21 cellular contexts compared by ENCODE assay signal in the genomic region with DNA sequence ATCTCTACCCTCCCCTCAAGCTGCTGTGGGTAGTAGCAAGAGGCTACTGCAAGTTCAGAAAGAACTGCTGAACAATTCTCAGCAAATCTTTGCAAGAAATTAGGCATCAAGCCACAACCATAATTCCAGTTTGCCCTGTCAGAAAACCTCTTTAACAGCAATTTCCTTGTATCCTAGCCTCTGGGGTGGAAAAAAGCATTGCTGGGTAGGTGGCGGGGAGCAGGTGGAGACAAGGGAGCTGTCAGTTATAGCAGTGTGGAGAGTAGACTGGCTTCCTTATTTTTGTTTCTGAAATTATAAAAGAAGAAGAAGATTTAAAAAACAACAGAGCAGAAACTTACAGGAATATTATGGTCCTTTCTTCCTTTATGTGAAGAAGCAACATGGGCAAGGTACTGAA. TPM values are rescaled to one million over a fixed set of nuclear protein-coding genes. Genes with fewer than 3 reads are reported as not detected.
A peak's percentile ranks its signal among the peaks of the same experiment; 100 is the strongest.
DNase-seq lines count a peak whose midpoint lies in the region; ATAC-seq, FAIRE-seq and TF ChIP-seq lines count a peak whose summit lies in the region.
"Had no signal": no experiment of that assay in that cellular context is flagged by ENCODE, and none has a peak within 500 bp of the region (broad histone marks: within the 10 kb centered on the region; RNA-seq: fewer than 3 reads in every experiment).

No MANE protein-coding gene starts in this region.

- TF ChIP-seq CTCF in ascending aorta (IDR thresholded peaks at IDR 0.05) (no peak), mesothelial cell of epicardium (IDR thresholded peaks at IDR 0.05; ENCODE audit: unreplicated experiment) (no peak), thoracic aorta (IDR thresholded peaks at IDR 0.05) (no peak)

- H3K4me1 Mint-ChIP-seq in mesothelial cell of epicardium: peaks cover 19% of the 10 kb centered on the region
- peaks cover 6% of the 10 kb centered on the region for H3K4me1 Mint-ChIP-seq in activated CD4-positive, alpha-beta T cell treated with anti-CD3 and anti-CD28 coated beads, Interleukin-2, amount 10 ng/mL, durations not matched to agents 24 days and 14 days
- H3K4me1 Mint-ChIP-seq: CD4-positive, CD25-positive, alpha-beta regulatory T cell; CD8-positive, alpha-beta memory T cell had no signal

- H3K27me3 ChIP-seq in ascending aorta (no peaks in the 10 kb centered on the region), thoracic aorta (replicated peaks; ENCODE audit: insufficient read depth) (no peaks in the 10 kb centered on the region)
- H3K27me3 ChIP-seq: BE2C had no signal

- DNase-seq in GM12891 (ENCODE audit: insufficient read length, low spot score) (no peak), ascending aorta (ENCODE audit: low spot score in 2 of 2) (no peak), mesothelial cell of epicardium (ENCODE audit: low spot score in 2 of 2, unreplicated experiment in 2 of 2) (no peak), thoracic aorta (ENCODE audit: low spot score) (no peak), GM03348 (ENCODE audit: low spot score) (no peak), glomerular visceral epithelial cell (ENCODE audit: extremely low spot score) (no peak), Kasumi-1 (lab: John Stamatoyannopoulos, UW) (no peak)
- DNase-seq in activated CD4-positive, alpha-beta T cell treated with anti-CD3 and anti-CD28 coated beads, Interleukin-2, amount 10 ng/mL, durations not matched to agents 24 days and 14 days: no peak
- DNase-seq: ACHN; BE2C; C1 segment of cervical spinal cord; CD4-positive, CD25-positive, alpha-beta regulatory T cell; CD8-positive, alpha-beta memory T cell; COR-L47; DMS 273 treated with DMSO at 0.1 percent for 48 hours; DMS53; GOT3; H7; HFFc6 had no signal

- peaks cover 17% of the 10 kb centered on the region for H3K36me3 Mint-ChIP-seq in mesothelial cell of epicardium
- H3K36me3 Mint-ChIP-seq in activated CD4-positive, alpha-beta T cell treated with anti-CD3 and anti-CD28 coated beads, Interleukin-2, amount 10 ng/mL, durations not matched to agents 24 days and 14 days (ENCODE audit: low read depth): no peaks in the 10 kb centered on the region
- H3K36me3 Mint-ChIP-seq: CD4-positive, CD25-positive, alpha-beta regulatory T cell; CD8-positive, alpha-beta memory T cell had no signal

- H3K9me3 ChIP-seq in ascending aorta: no peaks in the 10 kb centered on the region
- H3K9me3 ChIP-seq in thoracic aorta: no peaks in the 10 kb centered on the region
- H3K9me3 ChIP-seq: BE2C had no signal

- FAIRE-seq in GM12891 (lab: Jason Lieb, UNC): peak; percentile 45
- FAIRE-seq: G401.6 had no signal

- no peaks in the 10 kb centered on the region for H3K27me3 Mint-ChIP-seq in mesothelial cell of epicardium (ENCODE audit: low read depth)
- H3K27me3 Mint-ChIP-seq in activated CD4-positive, alpha-beta T cell treated with anti-CD3 and anti-CD28 coated beads, Interleukin-2, amount 10 ng/mL, durations not matched to agents 24 days and 14 days: peaks cover 2% of the 10 kb centered on the region

- TF ChIP-seq POLR2A in GM12891 (IDR thresholded peaks at IDR 0.05; ENCODE audit: low read depth, low read length): no peak

- ATAC-seq in thoracic aorta (ENCODE audit: insufficient number of reproducible peaks, low FRiP score, low read depth): no peak
- ATAC-seq: HCT116 had no signal

- H3K4me1 ChIP-seq in ascending aorta (peaks cover 4 to 42% of the 10 kb centered on the region in 2 donors), thoracic aorta (ENCODE audit: control insufficient read depth in 1 of 2, low read depth in 2 of 2) (peaks cover 26 to 87% of the 10 kb centered on the region in 2 donors)
- H3K4me1 ChIP-seq: BE2C had no signal

- H3K27ac ChIP-seq in ascending aorta: peak overlapping the region; percentile 74 to 79
- peak overlapping the region; percentile 53 to 65 for H3K27ac ChIP-seq in thoracic aorta

- H3K4me3 ChIP-seq in ascending aorta (no peak overlapping the region), thoracic aorta (no peak overlapping the region)

- peak overlapping the region; percentile 43 for H3K27ac Mint-ChIP-seq in mesothelial cell of epicardium
- H3K27ac Mint-ChIP-seq in activated CD4-positive, alpha-beta T cell treated with anti-CD3 and anti-CD28 coated beads, Interleukin-2, amount 10 ng/mL, durations not matched to agents 24 days and 14 days: no peak overlapping the region
- H3K27ac Mint-ChIP-seq: CD4-positive, CD25-positive, alpha-beta regulatory T cell; CD8-positive, alpha-beta memory T cell; HFFc6 had no signal

- no peak overlapping the region for H3K4me3 Mint-ChIP-seq in mesothelial cell of epicardium
- H3K4me3 Mint-ChIP-seq in activated CD4-positive, alpha-beta T cell treated with anti-CD3 and anti-CD28 coated beads, Interleukin-2, amount 10 ng/mL, durations not matched to agents 24 days and 14 days: no peak overlapping the region
- H3K4me3 Mint-ChIP-seq: CD4-positive, CD25-positive, alpha-beta regulatory T cell; CD8-positive, alpha-beta memory T cell; HFFc6 had no signal

- intact Hi-C loops in ascending aorta (cut with DNase I): no loop called here
- intact Hi-C loops in activated CD4-positive, alpha-beta T cell treated with anti-CD3 and anti-CD28 coated beads, Interleukin-2, amount 10 ng/mL, durations not matched to agents 24 days and 14 days (cut with micrococcal nuclease): no loop called here

- no peaks in the 10 kb centered on the region for H3K9me3 Mint-ChIP-seq in mesothelial cell of epicardium
- H3K9me3 Mint-ChIP-seq in activated CD4-positive, alpha-beta T cell treated with anti-CD3 and anti-CD28 coated beads, Interleukin-2, amount 10 ng/mL, durations not matched to agents 24 days and 14 days: no peaks in the 10 kb centered on the region
- H3K9me3 Mint-ChIP-seq: CD4-positive, CD25-positive, alpha-beta regulatory T cell; CD8-positive, alpha-beta memory T cell; HFFc6 had no signal

- peaks cover 9 to 31% of the 10 kb centered on the region in 2 donors for H3K36me3 ChIP-seq in ascending aorta
- H3K36me3 ChIP-seq in thoracic aorta: peaks cover 19% of the 10 kb centered on the region
- H3K36me3 ChIP-seq: BE2C had no signal

TF ChIP-seq in GM12891, 5 proteins besides CTCF, POLR2A, EP300 and RAD21:
- no peak for TF ChIP-seq TAF1 (IDR thresholded peaks at IDR 0.05; ENCODE audit: low read depth, low read length)
- TF ChIP-seq POLR2AphosphoS5 (IDR thresholded peaks at IDR 0.05; ENCODE audit: low read depth, low read length): no peak
- no peak for TF ChIP-seq PAX5 (IDR thresholded peaks at IDR 0.05; ENCODE audit: insufficient read depth, low read length, severe bottlenecking)
- TF ChIP-seq SPI1 (IDR thresholded peaks at IDR 0.05; ENCODE audit: low read depth, low read length): no peak

RNA-seq across cellular contexts. Expression of a gene that starts 53.6 kb away (rescaled TPM):
- 31.0 TPM for polyA plus RNA-seq in GM12891 (2012; ENCODE audit: low read depth, missing spikeins)
- total RNA-seq in ascending aorta (378 TPM), mesothelial cell of epicardium (308 to 328 TPM (median 312 TPM) in 3 replicates), thoracic aorta (1,000 to 10,000 TPM; 1,436 to 1,719 TPM)
- 14.1 and 19.4 TPM in 2 replicates for total RNA-seq in activated CD4-positive, alpha-beta T cell treated with anti-CD3 and anti-CD28 coated beads, Interleukin-2, amount 10 ng/mL, durations not matched to agents 24 days and 14 days

Comparison
In these comparisons a context has a peak if more than half of its experiments do, and no peak if none do; other contexts are left out.
1. RNA of a gene that starts 53.6 kb away (total RNA-seq): 1,436 to 1,719 TPM in thoracic aorta, 378 TPM in ascending aorta (single experiment) and 308 to 328 TPM in mesothelial cell of epicardium; 14.1 to 19.4 TPM in activated CD4-positive, alpha-beta T cell treated with anti-CD3 and anti-CD28 coated beads, Interleukin-2, amount 10 ng/mL, durations not matched to agents 24 days and 14 days; every median in the first group is over 10 times any median in the second.